Comparison of ENCODE assay signal across 23 cellular contexts in genomic region chr1:25900209-25900608, GRCh38. TPM values are rescaled to one million over a fixed set of nuclear protein-coding genes. Genes with fewer than 3 reads are reported as not detected.
DNase-seq lines count a peak whose midpoint lies in the region; ATAC-seq and TF ChIP-seq lines count a peak whose summit lies in the region.
"Had no signal": no experiment of that assay in that cellular context is flagged by ENCODE, and none has a peak within 500 bp of the region (broad histone marks: within the 10 kb centered on the region; RNA-seq: fewer than 3 reads in every experiment).

No MANE protein-coding gene starts in this region.

- H3K4me1 Mint-ChIP-seq in activated CD4-positive, alpha-beta memory T cell treated with anti-CD3 and anti-CD28 coated beads, Interleukin-2, amount 10 ng/mL, durations not matched to agents 7 days and 5 days, result peaks cover 69% of the 10 kb centered on the region
- peaks cover 25% of the 10 kb centered on the region for H3K4me1 Mint-ChIP-seq in activated CD4-positive, alpha-beta memory T cell treated with anti-CD3 and anti-CD28 coated beads for 36 hours (ENCODE audit: low read depth)

- no peak for ATAC-seq in GM18520 (IDR thresholded peaks at IDR 0.05; ENCODE audit: unreplicated experiment)
- ATAC-seq: activated CD4-positive, alpha-beta T cell treated with anti-CD3 and anti-CD28 coated beads for 36 hours; effector memory CD8-positive, alpha-beta T cell; GM23338; left lung had no signal

- H3K4me3 ChIP-seq in dorsolateral prefrontal cortex, result peak overlapping the region in 54 of 59 donors; percentile 2 to 99 (median 26)
- H3K4me3 ChIP-seq: esophagus squamous epithelium, GM23338, left lung, MG63, right atrium auricular region, stomach had no signal

- TF ChIP-seq CTCF in dorsolateral prefrontal cortex (IDR thresholded peaks at IDR 0.05 in 54 of 56, conservative IDR thresholded peaks at IDR 0.05 in 2 of 56; ENCODE audit: low read depth in 1 of 56, partially characterized antibody in 56 of 56), result peak in 4 of 56 donors; percentile 12 to 27 (median 16)

- peak overlapping the region; percentile 23 for H3K27ac Mint-ChIP-seq in activated CD4-positive, alpha-beta memory T cell treated with anti-CD3 and anti-CD28 coated beads, Interleukin-2, amount 10 ng/mL, durations not matched to agents 7 days and 5 days
- no peak overlapping the region for H3K27ac Mint-ChIP-seq in activated CD4-positive, alpha-beta memory T cell treated with anti-CD3 and anti-CD28 coated beads for 36 hours
- H3K27ac Mint-ChIP-seq: activated CD4-positive, alpha-beta T cell treated with anti-CD3 and anti-CD28 coated beads for 36 hours; effector memory CD8-positive, alpha-beta T cell; GM23338 had no signal

- CTCF ChIA-PET in activated CD4-positive, alpha-beta memory T cell treated with anti-CD3 and anti-CD28 coated beads, Interleukin-2, amount 10 ng/mL, durations not matched to agents 7 days and 5 days (lab: Charles Lee), result interaction anchor here (1.0 to 6.0 kb wide), 4 partner anchors 13 to 104 kb away, joined by 3 to 82 read pairs (median 5); partner anchors contain the start of gene PAFAH2
- CTCF ChIA-PET in activated CD4-positive, alpha-beta memory T cell treated with anti-CD3 and anti-CD28 coated beads for 36 hours (lab: Charles Lee), result no interaction called here

- no peaks in the 10 kb centered on the region for H3K27me3 ChIP-seq in dorsolateral prefrontal cortex
- H3K27me3 ChIP-seq: esophagus squamous epithelium, left lung, MG63, neutrophil, right atrium auricular region, stomach had no signal

- H3K27me3 Mint-ChIP-seq in activated CD4-positive, alpha-beta memory T cell treated with anti-CD3 and anti-CD28 coated beads, Interleukin-2, amount 10 ng/mL, durations not matched to agents 7 days and 5 days, result no peaks in the 10 kb centered on the region
- no peaks in the 10 kb centered on the region for H3K27me3 Mint-ChIP-seq in activated CD4-positive, alpha-beta memory T cell treated with anti-CD3 and anti-CD28 coated beads for 36 hours
- H3K27me3 Mint-ChIP-seq: activated CD4-positive, alpha-beta T cell treated with anti-CD3 and anti-CD28 coated beads for 36 hours; effector memory CD8-positive, alpha-beta T cell had no signal

- no peaks in the 10 kb centered on the region for H3K9me3 Mint-ChIP-seq in activated CD4-positive, alpha-beta memory T cell treated with anti-CD3 and anti-CD28 coated beads, Interleukin-2, amount 10 ng/mL, durations not matched to agents 7 days and 5 days
- no peaks in the 10 kb centered on the region for H3K9me3 Mint-ChIP-seq in activated CD4-positive, alpha-beta memory T cell treated with anti-CD3 and anti-CD28 coated beads for 36 hours
- H3K9me3 Mint-ChIP-seq: effector memory CD8-positive, alpha-beta T cell; GM23338 had no signal

- H3K27ac ChIP-seq in dorsolateral prefrontal cortex (peak overlapping the region; percentile 79 to 99 (median 95)), temporal lobe (ENCODE audit: low read depth, low read length) (peak overlapping the region; percentile 100)
- H3K27ac ChIP-seq: C4-2B, left lung, neutrophil, right atrium auricular region, stomach had no signal

- POLR2A ChIA-PET in activated CD4-positive, alpha-beta memory T cell treated with anti-CD3 and anti-CD28 coated beads, Interleukin-2, amount 10 ng/mL, durations not matched to agents 7 days and 5 days (lab: Charles Lee), result interaction anchor here (18.9 kb wide), 1 partner anchor 97 kb away, joined by 268 read pairs; the partner anchor contains the start of gene PAFAH2
- POLR2A ChIA-PET in activated CD4-positive, alpha-beta memory T cell treated with anti-CD3 and anti-CD28 coated beads for 36 hours (lab: Charles Lee), result interaction anchor here (0.9 kb wide), 1 partner anchor 91 kb away, joined by 3 read pairs; no protein-coding TSS in a partner anchor

- no peak for DNase-seq in activated CD4-positive, alpha-beta memory T cell treated with anti-CD3 and anti-CD28 coated beads, Interleukin-2, amount 10 ng/mL, durations not matched to agents 7 days and 5 days
- no peak for DNase-seq in activated CD4-positive, alpha-beta memory T cell treated with anti-CD3 and anti-CD28 coated beads for 36 hours
- DNase-seq in dorsolateral prefrontal cortex (peak in 8 of 10 donors; percentile 59 to 85 (median 68)), myocyte (ENCODE audit: low read depth) (peak; percentile 54), DMS53 (lab: John Stamatoyannopoulos, UW) (no peak), SKM-1 (lab: John Stamatoyannopoulos, UW; ENCODE audit: unreplicated experiment) (no peak)
- DNase-seq: activated CD4-positive, alpha-beta T cell treated with anti-CD3 and anti-CD28 coated beads for 36 hours; activated naive CD4-positive, alpha-beta T cell; effector memory CD8-positive, alpha-beta T cell; esophagus squamous epithelium; IMR-90; left lung; MG63; NCI-H69; stimulated activated CD4-positive, alpha-beta T cell treated with anti-CD3 and anti-CD28 coated beads, Interleukin-12 subunit alpha, Interleukin-12 subunit beta, amount 100 ng/mL, for 4 hours; stomach; SW 1271 had no signal

- no peak overlapping the region for H3K4me3 Mint-ChIP-seq in activated CD4-positive, alpha-beta memory T cell treated with anti-CD3 and anti-CD28 coated beads, Interleukin-2, amount 10 ng/mL, durations not matched to agents 7 days and 5 days
- H3K4me3 Mint-ChIP-seq in activated CD4-positive, alpha-beta memory T cell treated with anti-CD3 and anti-CD28 coated beads for 36 hours, result no peak overlapping the region
- H3K4me3 Mint-ChIP-seq: activated CD4-positive, alpha-beta T cell treated with anti-CD3 and anti-CD28 coated beads for 36 hours; effector memory CD8-positive, alpha-beta T cell; GM23338 had no signal

- intact Hi-C loops in activated CD4-positive, alpha-beta memory T cell treated with anti-CD3 and anti-CD28 coated beads for 36 hours (cut with micrococcal nuclease), result no loop called here
- intact Hi-C loops in dorsolateral prefrontal cortex (cut with DNase I), result no loop called here

- peaks cover 77% of the 10 kb centered on the region for H3K36me3 Mint-ChIP-seq in activated CD4-positive, alpha-beta memory T cell treated with anti-CD3 and anti-CD28 coated beads, Interleukin-2, amount 10 ng/mL, durations not matched to agents 7 days and 5 days (ENCODE audit: low read depth)
- peaks cover 63% of the 10 kb centered on the region for H3K36me3 Mint-ChIP-seq in activated CD4-positive, alpha-beta memory T cell treated with anti-CD3 and anti-CD28 coated beads for 36 hours

RNA-seq across cellular contexts. Expression of gene STMN1, which starts 6.0 kb away (rescaled TPM):
- total RNA-seq in activated CD4-positive, alpha-beta memory T cell treated with anti-CD3 and anti-CD28 coated beads, Interleukin-2, amount 10 ng/mL, durations not matched to agents 7 days and 5 days, result 100 to 1,000 TPM; 610 to 616 TPM
- total RNA-seq in activated CD4-positive, alpha-beta memory T cell treated with anti-CD3 and anti-CD28 coated beads for 36 hours, result 100 to 1,000 TPM; 619 to 630 TPM
- total RNA-seq in dorsolateral prefrontal cortex (1,000 to 10,000 TPM in 1 of 120 experiments, 100 to 1,000 TPM in 119; 153 to 1,009 (median 725) TPM), myocyte (138 and 179 TPM in 2 replicates), temporal lobe (699 TPM)
- 373 TPM for polyA plus RNA-seq in myocyte (2012)

RNA-seq across cellular contexts. Expression of gene PAQR7, which starts 24.7 kb away (rescaled TPM):
- total RNA-seq in activated CD4-positive, alpha-beta memory T cell treated with anti-CD3 and anti-CD28 coated beads, Interleukin-2, amount 10 ng/mL, durations not matched to agents 7 days and 5 days, result 1 to 10 TPM; 1.4 TPM
- total RNA-seq in activated CD4-positive, alpha-beta memory T cell treated with anti-CD3 and anti-CD28 coated beads for 36 hours, result 1 to 10 TPM; 4.1 to 4.2 TPM
- 10 to 100 TPM in 41 of 120 experiments, 1 to 10 TPM in 79; 5.7 to 12.6 (median 9.3) TPM for total RNA-seq in dorsolateral prefrontal cortex
- total RNA-seq in myocyte, result 6.3 and 9.8 TPM in 2 replicates
- polyA plus RNA-seq in myocyte (2012), result 21.8 TPM
- 4.7 TPM for total RNA-seq in temporal lobe

RNA-seq across cellular contexts. Expression of gene AUNIP, which starts 41.0 kb away (rescaled TPM):
- 1 to 10 TPM; 5.2 to 5.4 TPM for total RNA-seq in activated CD4-positive, alpha-beta memory T cell treated with anti-CD3 and anti-CD28 coated beads, Interleukin-2, amount 10 ng/mL, durations not matched to agents 7 days and 5 days
- total RNA-seq in activated CD4-positive, alpha-beta memory T cell treated with anti-CD3 and anti-CD28 coated beads for 36 hours, result 10 to 100 TPM in 1 of 2 experiments, 1 to 10 TPM in 1; 7.8 to 10.1 TPM
- total RNA-seq in dorsolateral prefrontal cortex (1 to 10 TPM in 112 of 120 experiments, under 1 TPM in 8; 0.35 to 4.7 (median 2.0) TPM), myocyte (0.70 and 2.3 TPM in 2 replicates), temporal lobe (0.98 TPM)
- 0.90 TPM for polyA plus RNA-seq in myocyte (2012)
- total RNA-seq: right atrium auricular region had no signal

Comparison
In these comparisons a context has a peak if more than half of its experiments do, and no peak if none do; other contexts are left out.
1. DNase-seq: peak in dorsolateral prefrontal cortex (8 of 10) and myocyte (single experiment); none in activated CD4-positive, alpha-beta memory T cell treated with anti-CD3 and anti-CD28 coated beads, Interleukin-2, amount 10 ng/mL, durations not matched to agents 7 days and 5 days (single experiment), activated CD4-positive, alpha-beta memory T cell treated with anti-CD3 and anti-CD28 coated beads for 36 hours (single experiment), DMS53 (single experiment) and SKM-1 (single experiment).